ENCODE assay signal across 17 cellular contexts in the genomic region with DNA sequence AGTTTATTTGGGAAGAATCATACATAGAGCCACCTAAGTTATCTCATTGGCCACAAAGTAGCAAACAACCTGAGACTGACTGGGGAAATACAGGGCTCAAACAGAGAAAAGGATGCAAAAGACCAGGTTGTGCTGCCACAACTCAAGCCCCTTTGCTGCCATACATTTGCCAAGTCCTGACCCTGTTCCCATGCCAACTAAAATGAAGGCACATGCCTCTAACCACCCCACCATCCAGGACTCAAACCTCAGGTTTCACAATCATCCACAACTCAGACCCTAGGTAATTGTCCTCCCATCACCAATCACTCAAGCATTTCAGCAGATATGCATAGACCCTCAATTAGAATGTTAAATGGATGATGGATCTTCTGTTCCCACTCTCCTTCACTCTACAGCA. TPM values are rescaled to one million over a fixed set of nuclear protein-coding genes. Genes with fewer than 3 reads are reported as not detected.
DNase-seq lines count a peak whose midpoint lies in the region; ATAC-seq and TF ChIP-seq lines count a peak whose summit lies in the region.
"Had no signal": no experiment of that assay in that cellular context is flagged by ENCODE, and none has a peak within 500 bp of the region (broad histone marks: within the 10 kb centered on the region; RNA-seq: fewer than 3 reads in every experiment).

No MANE protein-coding gene starts in this region.

- TF ChIP-seq POLR2A in body of pancreas (IDR thresholded peaks at IDR 0.05): no peak

- no peaks in the 10 kb centered on the region for H3K9me3 Mint-ChIP-seq in IgD-negative memory B cell
- no peaks in the 10 kb centered on the region for H3K9me3 Mint-ChIP-seq in activated naive CD8-positive, alpha-beta T cell treated with anti-CD3 and anti-CD28 coated beads, Interleukin-2, amount 50 U/mL, for 24 hours
- no peaks in the 10 kb centered on the region for H3K9me3 Mint-ChIP-seq in stimulated activated memory B cell treated with anti-CD40 and anti-IgM and Interleukin-4, amounts not matched to agents 10 μg/mL and 1 μg/mL and 100 μg/mL, for 72 hours

- H4K20me1 ChIP-seq in DOHH2 (ENCODE audit: control insufficient read depth, insufficient read depth, low read depth, low read length): 0 out of 2 replicates have a peak, but pooled peaks cover 3% of the 10 kb centered on the region

- no peak for DNase-seq in activated naive CD8-positive, alpha-beta T cell treated with anti-CD3 and anti-CD28 coated beads, Interleukin-2, amount 50 U/mL, for 24 hours
- DNase-seq in activated T-cell treated with anti-CD3 and anti-CD28 coated beads, Interleukin-2, amount 50 U/mL, for 48 hours: no peak
- DNase-seq in body of pancreas: no peak
- DNase-seq: DMS79 treated with DMSO at 0.1 percent for 48 hours, NCI-H1105, NCI-H1694 treated with DMSO at 0.1 percent for 48 hours, NCI-H510A treated with DMSO at 0.1 percent for 48 hours, NCI-H82, PC-9 had no signal

- no peak for ATAC-seq in activated naive CD8-positive, alpha-beta T cell treated with anti-CD3 and anti-CD28 coated beads, Interleukin-2, amount 50 U/mL, for 24 hours
- ATAC-seq in stimulated activated memory B cell treated with anti-CD40 and anti-IgM and Interleukin-4, amounts not matched to agents 10 μg/mL and 1 μg/mL and 100 μg/mL, for 72 hours: no peak
- no peak for ATAC-seq in body of pancreas
- ATAC-seq in activated CD4-positive, CD25-positive, alpha-beta regulatory T cell treated with anti-CD3 and anti-CD28 coated beads, Interleukin-2, amount 50 U/mL, for 24 hours: no peak
- ATAC-seq: A549, K562 had no signal

- no peaks in the 10 kb centered on the region for H3K9me2 ChIP-seq in DOHH2 (replicated peaks; ENCODE audit: control insufficient read depth, low read length)

- peak overlapping the region in 3 of 4 donors; percentile 84 to 98 (median 97) for H3K4me3 Mint-ChIP-seq in IgD-negative memory B cell
- no peak overlapping the region for H3K4me3 Mint-ChIP-seq in activated naive CD8-positive, alpha-beta T cell treated with anti-CD3 and anti-CD28 coated beads, Interleukin-2, amount 50 U/mL, for 24 hours
- peak overlapping the region; percentile 46 for H3K4me3 Mint-ChIP-seq in stimulated activated memory B cell treated with anti-CD40 and anti-IgM and Interleukin-4, amounts not matched to agents 10 μg/mL and 1 μg/mL and 100 μg/mL, for 72 hours
- H3K4me3 Mint-ChIP-seq: CD14-positive monocyte had no signal

- intact Hi-C loops in body of pancreas (cut with DNase I): no loop called here

- H3K4me1 Mint-ChIP-seq in IgD-negative memory B cell: peaks cover 28 to 35% (median 35%) of the 10 kb centered on the region in 3 donors
- H3K4me1 Mint-ChIP-seq in activated naive CD8-positive, alpha-beta T cell treated with anti-CD3 and anti-CD28 coated beads, Interleukin-2, amount 50 U/mL, for 24 hours: peaks cover 8% of the 10 kb centered on the region
- peaks cover 35% of the 10 kb centered on the region for H3K4me1 Mint-ChIP-seq in stimulated activated memory B cell treated with anti-CD40 and anti-IgM and Interleukin-4, amounts not matched to agents 10 μg/mL and 1 μg/mL and 100 μg/mL, for 72 hours
- H3K4me1 Mint-ChIP-seq: CD14-positive monocyte had no signal

- peaks cover 53% of the 10 kb centered on the region for H3K36me3 ChIP-seq in DOHH2 (ENCODE audit: control insufficient read depth, low read length)
- H3K36me3 ChIP-seq in body of pancreas (replicated peaks in 1 of 2; ENCODE audit: insufficient read depth in 1 of 2, low read depth in 2 of 2): no peaks in the 10 kb centered on the region

- peaks cover 4% of the 10 kb centered on the region; the same call in 1 of the 2 replicates for H3K9me3 ChIP-seq in DOHH2 (ENCODE audit: control insufficient read depth, insufficient read depth, low read length)
- no peaks in the 10 kb centered on the region for H3K9me3 ChIP-seq in body of pancreas
- H3K9me3 ChIP-seq: A549 had no signal

- peak overlapping the region; percentile 93 for H3K4me2 ChIP-seq in DOHH2 (ENCODE audit: low read length)
- H3K4me2 ChIP-seq: A549, PC-9 had no signal

- TF ChIP-seq CTCF in DOHH2 (IDR thresholded peaks at IDR 0.05; ENCODE audit: low read depth, low read length, poor library complexity, severe bottlenecking) (no peak), body of pancreas (IDR thresholded peaks at IDR 0.05) (no peak)

- peaks cover 49% of the 10 kb centered on the region for H3K79me2 ChIP-seq in DOHH2 (ENCODE audit: control insufficient read depth, low read length)

- no peaks in the 10 kb centered on the region for H3K27me3 Mint-ChIP-seq in IgD-negative memory B cell
- H3K27me3 Mint-ChIP-seq in activated naive CD8-positive, alpha-beta T cell treated with anti-CD3 and anti-CD28 coated beads, Interleukin-2, amount 50 U/mL, for 24 hours: peaks cover 2% of the 10 kb centered on the region
- H3K27me3 Mint-ChIP-seq in stimulated activated memory B cell treated with anti-CD40 and anti-IgM and Interleukin-4, amounts not matched to agents 10 μg/mL and 1 μg/mL and 100 μg/mL, for 72 hours: no peaks in the 10 kb centered on the region

- peaks cover 21% of the 10 kb centered on the region for H3F3A ChIP-seq in DOHH2 (ENCODE audit: control insufficient read depth, insufficient read depth)

- no peaks in the 10 kb centered on the region for H3K27me3 ChIP-seq in DOHH2 (ENCODE audit: control insufficient read depth, low read length)
- H3K27me3 ChIP-seq in body of pancreas: no peaks in the 10 kb centered on the region

- H3K27ac ChIP-seq in DOHH2 (ENCODE audit: low read depth, low read length) (peak overlapping the region; percentile 98), body of pancreas (no peak overlapping the region)
- H3K27ac ChIP-seq: A549, PC-9 had no signal

- peak overlapping the region; percentile 83 to 95 (median 95) for H3K27ac Mint-ChIP-seq in IgD-negative memory B cell
- peak overlapping the region; percentile 32 for H3K27ac Mint-ChIP-seq in activated naive CD8-positive, alpha-beta T cell treated with anti-CD3 and anti-CD28 coated beads, Interleukin-2, amount 50 U/mL, for 24 hours
- H3K27ac Mint-ChIP-seq in stimulated activated memory B cell treated with anti-CD40 and anti-IgM and Interleukin-4, amounts not matched to agents 10 μg/mL and 1 μg/mL and 100 μg/mL, for 72 hours: peak overlapping the region; percentile 87

- H3K4me3 ChIP-seq in DOHH2 (ENCODE audit: low read length) (peak overlapping the region; percentile 81), body of pancreas (no peak overlapping the region)
- H3K4me3 ChIP-seq: A549, K562, PC-9 had no signal

- peaks cover 52% of the 10 kb centered on the region for H3K4me1 ChIP-seq in DOHH2 (ENCODE audit: control insufficient read depth, low read length)
- no peaks in the 10 kb centered on the region for H3K4me1 ChIP-seq in body of pancreas
- H3K4me1 ChIP-seq: A549 had no signal

- peaks cover 19% of the 10 kb centered on the region for H3K36me3 Mint-ChIP-seq in IgD-negative memory B cell
- peaks cover 8% of the 10 kb centered on the region for H3K36me3 Mint-ChIP-seq in activated naive CD8-positive, alpha-beta T cell treated with anti-CD3 and anti-CD28 coated beads, Interleukin-2, amount 50 U/mL, for 24 hours (ENCODE audit: low read depth)
- peaks cover 36% of the 10 kb centered on the region for H3K36me3 Mint-ChIP-seq in stimulated activated memory B cell treated with anti-CD40 and anti-IgM and Interleukin-4, amounts not matched to agents 10 μg/mL and 1 μg/mL and 100 μg/mL, for 72 hours

RNA-seq across cellular contexts. Expression of gene MS4A1, which starts 1.4 kb away (rescaled TPM):
- 845 TPM for polyA plus RNA-seq in IgD-negative memory B cell
- not detected for total RNA-seq in body of pancreas
- total RNA-seq: G401, PC-9 had no signal
- polyA plus RNA-seq: A549 had no signal

RNA-seq across cellular contexts. Expression of gene MS4A5, which starts 24.8 kb away (rescaled TPM):
- polyA plus RNA-seq in IgD-negative memory B cell: not detected
- not detected for total RNA-seq in body of pancreas
- total RNA-seq: G401, K562, PC-9 had no signal
- polyA plus RNA-seq: A549, CD14-positive monocyte, K562 had no signal

RNA-seq across cellular contexts. Expression of gene MS4A12, which starts 38.4 kb away (rescaled TPM):
- not detected for polyA plus RNA-seq in IgD-negative memory B cell
- total RNA-seq in body of pancreas: not detected
- total RNA-seq: G401, K562, PC-9 had no signal
- polyA plus RNA-seq: A549, CD14-positive monocyte, K562 had no signal

RNA-seq across cellular contexts. Expression of gene MS4A14, which starts 58.0 kb away (rescaled TPM):
- 1.1 TPM for polyA plus RNA-seq in IgD-negative memory B cell
- 1 to 10 TPM; 1.3 TPM for total RNA-seq in body of pancreas
- total RNA-seq: G401, K562, PC-9 had no signal
- polyA plus RNA-seq: A549, K562 had no signal

Comparison
In these comparisons a context has a peak if more than half of its experiments do, and no peak if none do; other contexts are left out.
1. H3K27ac Mint-ChIP-seq: peak in every context shown above with its lines; median percentile 95 in IgD-negative memory B cell; 87 in stimulated activated memory B cell treated with anti-CD40 and anti-IgM and Interleukin-4, amounts not matched to agents 10 μg/mL and 1 μg/mL and 100 μg/mL, for 72 hours; 32 in activated naive CD8-positive, alpha-beta T cell treated with anti-CD3 and anti-CD28 coated beads, Interleukin-2, amount 50 U/mL, for 24 hours.